In the genomic region with DNA sequence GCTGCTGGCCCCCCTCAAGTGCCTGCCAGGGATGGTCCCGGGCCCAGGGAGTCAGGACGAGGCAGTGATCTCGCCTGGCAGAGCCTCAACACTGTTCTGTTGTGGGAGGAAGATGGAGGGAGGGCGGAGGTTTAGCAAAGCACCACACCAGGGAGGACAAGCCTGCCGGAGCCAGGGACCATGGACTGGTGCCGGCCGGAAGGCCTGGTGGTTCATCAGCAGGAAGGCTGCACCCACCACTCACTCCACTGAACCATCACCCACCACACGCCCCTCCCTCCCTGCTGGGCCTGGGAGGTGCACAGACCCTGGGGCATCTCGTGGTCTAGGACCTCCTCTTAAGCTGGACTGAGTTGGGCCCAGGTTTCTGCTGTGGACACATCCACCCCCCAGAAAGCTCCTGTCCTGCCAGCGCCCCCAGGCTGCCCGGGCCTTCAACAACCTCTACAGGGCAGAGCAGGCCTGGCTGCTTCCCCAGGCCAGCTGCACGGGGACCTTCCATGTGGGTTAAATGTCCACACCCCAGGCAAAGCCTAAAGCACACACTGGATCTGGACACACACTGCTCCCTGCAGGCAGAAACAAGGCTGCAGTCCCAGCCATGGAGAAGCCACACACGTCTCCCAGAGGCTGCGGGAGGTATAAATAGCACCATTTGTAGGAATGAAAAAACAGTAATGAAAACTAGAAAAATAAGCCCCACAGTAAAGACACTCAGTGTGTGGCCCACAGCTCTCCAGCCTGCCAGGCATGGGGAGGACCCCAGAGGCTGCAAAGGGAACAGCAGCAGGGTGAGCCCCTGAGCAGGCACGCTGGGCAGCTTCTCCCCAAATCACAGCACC, we compare ENCODE assay signal across 1 cellular context.
TF ChIP-seq lines count a peak whose summit lies in the region.

No MANE protein-coding gene starts in this region.

TF ChIP-seq in WTC11, 78 proteins besides CTCF, POLR2A, EP300 and RAD21 (continued from another document):
- TF ChIP-seq, protein P1, sequence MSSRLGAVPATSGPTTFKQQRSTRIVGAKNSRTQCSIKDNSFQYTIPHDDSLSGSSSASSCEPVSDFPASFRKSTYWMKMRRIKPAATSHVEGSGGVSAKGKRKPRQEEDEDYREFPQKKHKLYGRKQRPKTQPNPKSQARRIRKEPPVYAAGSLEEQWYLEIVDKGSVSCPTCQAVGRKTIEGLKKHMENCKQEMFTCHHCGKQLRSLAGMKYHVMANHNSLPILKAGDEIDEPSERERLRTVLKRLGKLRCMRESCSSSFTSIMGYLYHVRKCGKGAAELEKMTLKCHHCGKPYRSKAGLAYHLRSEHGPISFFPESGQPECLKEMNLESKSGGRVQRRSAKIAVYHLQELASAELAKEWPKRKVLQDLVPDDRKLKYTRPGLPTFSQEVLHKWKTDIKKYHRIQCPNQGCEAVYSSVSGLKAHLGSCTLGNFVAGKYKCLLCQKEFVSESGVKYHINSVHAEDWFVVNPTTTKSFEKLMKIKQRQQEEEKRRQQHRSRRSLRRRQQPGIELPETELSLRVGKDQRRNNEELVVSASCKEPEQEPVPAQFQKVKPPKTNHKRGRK (CRISPR knock-in tag; IDR thresholded peaks at IDR 0.05; ENCODE audit: borderline replicate concordance) = no peak
- TF ChIP-seq SP1 (CRISPR knock-in tag; conservative IDR thresholded peaks at IDR 0.05) = no peak
